ENCODE assay signal across 8 cellular contexts in the genomic region with DNA sequence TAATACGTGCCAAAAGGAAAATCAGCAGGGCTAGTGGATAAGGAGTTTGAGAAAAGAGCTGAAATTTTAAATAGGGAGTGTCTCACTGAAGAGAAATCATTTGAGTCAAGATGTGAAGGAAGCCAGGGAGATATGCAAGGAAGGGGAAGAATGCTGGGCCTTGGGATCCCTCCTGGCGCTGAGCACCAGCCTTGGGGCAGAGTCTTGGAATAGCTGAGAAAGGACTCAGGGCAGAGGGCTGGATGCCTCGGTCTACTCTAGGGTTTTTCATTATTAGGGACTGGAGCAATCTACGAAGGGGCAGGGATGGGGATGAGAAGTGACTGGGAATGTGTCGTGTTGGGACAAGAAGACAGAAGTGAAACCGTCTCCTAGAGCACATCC. TPM values are rescaled to one million over a fixed set of nuclear protein-coding genes. Genes with fewer than 3 reads are reported as not detected.
DNase-seq lines count a peak whose midpoint lies in the region; ATAC-seq and TF ChIP-seq lines count a peak whose summit lies in the region.

No MANE protein-coding gene starts in this region.

- no peak overlapping the region for H3K27ac ChIP-seq in lower lobe of right lung

- in situ Hi-C loops in astrocyte of the spinal cord (cut with HindIII; ENCODE audit: low sequenced_read_pairs), result no loop called here

- H3K36me3 ChIP-seq in lower lobe of right lung, result no peaks in the 10 kb centered on the region

- ATAC-seq in lower lobe of right lung, result no peak
- no peak for ATAC-seq in HG03571 (IDR thresholded peaks at IDR 0.05; ENCODE audit: unreplicated experiment)

- no peaks in the 10 kb centered on the region for H3K9me3 Mint-ChIP-seq in activated naive CD4-positive, alpha-beta T cell treated with anti-CD3 and anti-CD28 coated beads for 36 hours
- no peaks in the 10 kb centered on the region for H3K9me3 Mint-ChIP-seq in type B pancreatic cell

- no peaks in the 10 kb centered on the region for H3K9me3 ChIP-seq in lower lobe of right lung

- no peak for DNase-seq in activated naive CD4-positive, alpha-beta T cell treated with anti-CD3 and anti-CD28 coated beads for 36 hours
- no peak for DNase-seq in activated naive CD4-positive, alpha-beta T cell treated with anti-CD3 and anti-CD28 coated beads, Interleukin-2, amount 50 U/mL, for 16 hours
- no peak for DNase-seq in astrocyte of the spinal cord (ENCODE audit: low read depth, low spot score)
- no peak for DNase-seq in lower lobe of right lung
- DNase-seq in type B pancreatic cell (ENCODE audit: extremely low spot score, unreplicated experiment), result no peak
- no peak for DNase-seq in RKO (ENCODE audit: low spot score)
- no peak for DNase-seq in NCI-H1436 treated with DMSO at 0.1 percent for 48 hours (lab: John Stamatoyannopoulos, UW)

- peaks cover 30% of the 10 kb centered on the region for H3K4me1 Mint-ChIP-seq in activated naive CD4-positive, alpha-beta T cell treated with anti-CD3 and anti-CD28 coated beads for 36 hours (ENCODE audit: low read depth)
- peaks cover 5% of the 10 kb centered on the region for H3K4me1 Mint-ChIP-seq in type B pancreatic cell (ENCODE audit: unreplicated experiment)

- H3K27me3 ChIP-seq in lower lobe of right lung (ENCODE audit: low read depth), result no peaks in the 10 kb centered on the region

- no peak for TF ChIP-seq CTCF in astrocyte of the spinal cord (IDR thresholded peaks at IDR 0.05; ENCODE audit: low read depth, low read length)
- TF ChIP-seq CTCF in lower lobe of right lung (IDR thresholded peaks at IDR 0.05), result no peak
- TF ChIP-seq CTCF in type B pancreatic cell (conservative IDR thresholded peaks at IDR 0.05), result no peak

- intact Hi-C loops in activated naive CD4-positive, alpha-beta T cell treated with anti-CD3 and anti-CD28 coated beads for 36 hours (cut with micrococcal nuclease), result loop anchor here (5.0 kb wide), 1 partner anchor 1922 kb away; no protein-coding TSS in a partner anchor
- intact Hi-C loops in lower lobe of right lung (cut with DNase I), result no loop called here

- H3K4me3 ChIP-seq in astrocyte of the spinal cord (ENCODE audit: low read depth, low read length) (peak overlapping the region; percentile 59), lower lobe of right lung (peak overlapping the region; percentile 70)

- peak overlapping the region; percentile 96 for H3K4me3 Mint-ChIP-seq in activated naive CD4-positive, alpha-beta T cell treated with anti-CD3 and anti-CD28 coated beads for 36 hours
- peak overlapping the region; percentile 95 for H3K4me3 Mint-ChIP-seq in type B pancreatic cell

- H3K27ac Mint-ChIP-seq in activated naive CD4-positive, alpha-beta T cell treated with anti-CD3 and anti-CD28 coated beads for 36 hours, result peak overlapping the region; percentile 91
- peak overlapping the region; percentile 88 for H3K27ac Mint-ChIP-seq in type B pancreatic cell

- peaks cover 13% of the 10 kb centered on the region for H3K4me1 ChIP-seq in lower lobe of right lung

- CTCF ChIA-PET in activated naive CD4-positive, alpha-beta T cell treated with anti-CD3 and anti-CD28 coated beads for 36 hours (lab: Charles Lee), result no interaction called here

- H3K27me3 Mint-ChIP-seq in activated naive CD4-positive, alpha-beta T cell treated with anti-CD3 and anti-CD28 coated beads for 36 hours (ENCODE audit: low read depth), result no peaks in the 10 kb centered on the region
- no peaks in the 10 kb centered on the region for H3K27me3 Mint-ChIP-seq in type B pancreatic cell

- H3K36me3 Mint-ChIP-seq in activated naive CD4-positive, alpha-beta T cell treated with anti-CD3 and anti-CD28 coated beads for 36 hours (ENCODE audit: low read depth), result peaks cover 45% of the 10 kb centered on the region
- H3K36me3 Mint-ChIP-seq in type B pancreatic cell, result peaks cover 16% of the 10 kb centered on the region

RNA-seq across cellular contexts. Expression of a gene that starts 0.5 kb away (rescaled TPM):
- 10 to 100 TPM; 80.8 to 85.4 TPM for total RNA-seq in activated naive CD4-positive, alpha-beta T cell treated with anti-CD3 and anti-CD28 coated beads for 36 hours
- total RNA-seq in lower lobe of right lung, result 3.3 TPM
- total RNA-seq in type B pancreatic cell (ENCODE audit: low replicate concordance), result 28.6 and 59.6 TPM in 2 replicates
